ENCODE assay signal across 22 cellular contexts in genomic region chr13:109212630-109213029, GRCh38.
DNase-seq lines count a peak whose midpoint lies in the region; ATAC-seq and TF ChIP-seq lines count a peak whose summit lies in the region.
"Had no signal": no experiment of that assay in that cellular context is flagged by ENCODE, and none has a peak within 500 bp of the region (broad histone marks: within the 10 kb centered on the region; RNA-seq: fewer than 3 reads in every experiment).

No MANE protein-coding gene starts in this region.

- in situ Hi-C loops in mammary epithelial cell (cut with MboI; ENCODE audit: low sequenced_read_pairs in 2 of 2), result no loop called here

- H3K4me3 ChIP-seq in mammary epithelial cell (replicated peaks in 1 of 3; ENCODE audit: insufficient read depth in 1 of 3, low read depth in 2 of 3, low read length in 3 of 3), result no peak overlapping the region
- H3K4me3 ChIP-seq in upper lobe of left lung, result no peak overlapping the region
- H3K4me3 ChIP-seq: mucosa of descending colon, SK-N-MC had no signal

- H2AFZ ChIP-seq in mammary epithelial cell (ENCODE audit: low read depth, low read length), result no peak overlapping the region

- H3K9ac ChIP-seq in mammary epithelial cell (ENCODE audit: insufficient read depth, low read length), result no peak overlapping the region

- H3K36me3 ChIP-seq in mammary epithelial cell (ENCODE audit: insufficient read depth, low read length), result no peaks in the 10 kb centered on the region
- H3K36me3 ChIP-seq in upper lobe of left lung, result no peaks in the 10 kb centered on the region

- CTCF ChIA-PET in MCF 10A (lab: Yijun Ruan, JAX), result no interaction called here
- CTCF ChIA-PET in mammary epithelial cell (lab: Charles Lee; ENCODE audit: low non-redundant PET), result no interaction called here

- H3K27ac Mint-ChIP-seq in MCF 10A (ENCODE audit: low read depth, unreplicated experiment), result peak overlapping the region; percentile 72
- H3K27ac Mint-ChIP-seq: activated B cell treated with CpG ODN at 0.5 μM for 24 hours; activated CD8-positive, alpha-beta T cell treated with anti-CD3 and anti-CD28 coated beads, Interleukin-2, amount 10 ng/mL, durations not matched to agents 7 days and 5 days; activated naive CD4-positive, alpha-beta T cell treated with anti-CD3 and anti-CD28 coated beads, Interleukin-2, amount 10 ng/mL, durations not matched to agents 7 days and 5 days; activated T-cell treated with anti-CD3 and anti-CD28 coated beads, Interleukin-2, amount 50 U/mL, for 24 hours; T-helper 2 cell treated with Interferon-gamma antibody and Interleukin-4, amounts not matched to agents 5 μg/mL and 100 μg/mL, for 36 hours had no signal

- H3K27me3 Mint-ChIP-seq in MCF 10A (ENCODE audit: insufficient read depth, unreplicated experiment), result no peaks in the 10 kb centered on the region
- H3K27me3 Mint-ChIP-seq: activated B cell treated with CpG ODN at 0.5 μM for 24 hours; activated naive CD4-positive, alpha-beta T cell treated with anti-CD3 and anti-CD28 coated beads, Interleukin-2, amount 10 ng/mL, durations not matched to agents 7 days and 5 days; activated T-cell treated with anti-CD3 and anti-CD28 coated beads, Interleukin-2, amount 50 U/mL, for 24 hours had no signal

- no peaks in the 10 kb centered on the region for H3K9me3 Mint-ChIP-seq in MCF 10A (ENCODE audit: unreplicated experiment)
- H3K9me3 Mint-ChIP-seq: activated B cell treated with CpG ODN at 0.5 μM for 24 hours; activated naive CD4-positive, alpha-beta T cell treated with anti-CD3 and anti-CD28 coated beads, Interleukin-2, amount 10 ng/mL, durations not matched to agents 7 days and 5 days; activated T-cell treated with anti-CD3 and anti-CD28 coated beads, Interleukin-2, amount 50 U/mL, for 24 hours; T-helper 2 cell treated with Interferon-gamma antibody and Interleukin-4, amounts not matched to agents 5 μg/mL and 100 μg/mL, for 36 hours had no signal

- ATAC-seq in HG03159 (IDR thresholded peaks at IDR 0.05; ENCODE audit: unreplicated experiment) (no peak), upper lobe of left lung (ENCODE audit: low FRiP score in 2 of 2) (no peak)
- ATAC-seq: activated CD8-positive, alpha-beta T cell treated with anti-CD3 and anti-CD28 coated beads, Interleukin-2, amount 10 ng/mL, durations not matched to agents 7 days and 5 days; mucosa of descending colon had no signal

- no peak overlapping the region for H3K4me2 ChIP-seq in mammary epithelial cell (ENCODE audit: insufficient read depth, low read depth, low read length)

- DNase-seq in MCF 10A (ENCODE audit: unreplicated experiment) (no peak), mammary epithelial cell (no peak), LHCN-M2 (ENCODE audit: low read depth) (peak; percentile 19), left kidney (ENCODE audit: low read depth, low spot score) (peak; percentile 86), T-helper 2 cell (no peak), upper lobe of left lung (no peak)
- no peak for DNase-seq in stimulated activated naive CD4-positive, alpha-beta T cell (lab: John Stamatoyannopoulos, UW)
- DNase-seq: activated B cell treated with CpG ODN at 0.5 μM for 24 hours; activated CD8-positive, alpha-beta T cell treated with anti-CD3 and anti-CD28 coated beads, Interleukin-2, amount 10 ng/mL, durations not matched to agents 7 days and 5 days; activated naive CD4-positive, alpha-beta T cell treated with anti-CD3 and anti-CD28 coated beads, Interleukin-2, amount 10 ng/mL, durations not matched to agents 7 days and 5 days; activated T-cell treated with anti-CD3 and anti-CD28 coated beads, Interleukin-2, amount 50 U/mL, for 24 hours; aorta; C1 segment of cervical spinal cord; EL; mucosa of descending colon; nucleus accumbens; retina; stimulated activated CD8-positive, alpha-beta memory T cell treated with anti-CD3 and anti-CD28 coated beads, Interleukin-4, amount 100 ng/mL, for 48 hours had no signal

- no peak for TF ChIP-seq POLR2A in upper lobe of left lung (IDR thresholded peaks at IDR 0.05)

- H3K27me3 ChIP-seq in mammary epithelial cell (ENCODE audit: insufficient read depth, low read length) (no peaks in the 10 kb centered on the region), upper lobe of left lung (no peaks in the 10 kb centered on the region)

- dilution Hi-C loops in mammary epithelial cell (cut with HindIII; ENCODE audit: low sequenced_read_pairs), result no loop called here

- WGBS in mammary epithelial cell (ENCODE audit: low coverage, missing lambda C conversion rate), result 100% methylated on average over 4 of the region's 4 CpGs
- 77 to 84% methylated on average over 4 of the region's 4 CpGs for WGBS in upper lobe of left lung, 2 donors

- H3K4me3 Mint-ChIP-seq in MCF 10A (ENCODE audit: unreplicated experiment), result no peak overlapping the region
- H3K4me3 Mint-ChIP-seq: activated B cell treated with CpG ODN at 0.5 μM for 24 hours; activated CD8-positive, alpha-beta T cell treated with anti-CD3 and anti-CD28 coated beads, Interleukin-2, amount 10 ng/mL, durations not matched to agents 7 days and 5 days; activated naive CD4-positive, alpha-beta T cell treated with anti-CD3 and anti-CD28 coated beads, Interleukin-2, amount 10 ng/mL, durations not matched to agents 7 days and 5 days; activated T-cell treated with anti-CD3 and anti-CD28 coated beads, Interleukin-2, amount 50 U/mL, for 24 hours; T-helper 2 cell treated with Interferon-gamma antibody and Interleukin-4, amounts not matched to agents 5 μg/mL and 100 μg/mL, for 36 hours had no signal

- no peak for TF ChIP-seq EP300 in upper lobe of left lung (IDR thresholded peaks at IDR 0.05)

- TF ChIP-seq CTCF in MCF 10A (IDR thresholded peaks at IDR 0.05; ENCODE audit: unreplicated experiment), result no peak
- TF ChIP-seq CTCF in mammary epithelial cell (conservative IDR thresholded peaks at IDR 0.05 in 1 of 2, IDR thresholded peaks at IDR 0.05 in 1 of 2; ENCODE audit: extremely low read depth in 1 of 2, insufficient read depth in 1 of 2, low read depth in 1 of 2, low read length in 2 of 2), result no peak
- TF ChIP-seq CTCF in upper lobe of left lung (IDR thresholded peaks at IDR 0.05), result no peak

- H3K27ac ChIP-seq in mammary epithelial cell (ENCODE audit: insufficient read depth, low read depth, low read length) (no peak overlapping the region), upper lobe of left lung (no peak overlapping the region)
- H3K27ac ChIP-seq: epithelial cell of prostate, SK-N-MC had no signal

- no TSS peak for BruUV-seq in MCF 10A (replicated peaks; lab: Mats Ljungman, UMichigan)
- no TSS peak for BruUV-seq in mammary epithelial cell (replicated peaks; lab: Mats Ljungman, UMichigan)

- no peaks in the 10 kb centered on the region for H4K20me1 ChIP-seq in mammary epithelial cell (ENCODE audit: insufficient read depth, low read length)

- intact Hi-C loops in MCF 10A (cut with micrococcal nuclease), result loop anchor here (10.0 kb wide), 1 partner anchor 52 kb away; no protein-coding TSS in a partner anchor
- intact Hi-C loops in mammary epithelial cell (cut with micrococcal nuclease), result no loop called here

- H3K79me2 ChIP-seq in mammary epithelial cell (ENCODE audit: insufficient read depth, low read length), result no peaks in the 10 kb centered on the region

- H3K36me3 Mint-ChIP-seq in MCF 10A (ENCODE audit: insufficient read depth, unreplicated experiment), result peaks cover 53% of the 10 kb centered on the region
- H3K36me3 Mint-ChIP-seq: activated naive CD4-positive, alpha-beta T cell treated with anti-CD3 and anti-CD28 coated beads, Interleukin-2, amount 10 ng/mL, durations not matched to agents 7 days and 5 days had no signal

- no peaks in the 10 kb centered on the region for H3K4me1 ChIP-seq in mammary epithelial cell (ENCODE audit: insufficient read depth, low read length)
- no peaks in the 10 kb centered on the region for H3K4me1 ChIP-seq in upper lobe of left lung

- H3K9me3 ChIP-seq in mammary epithelial cell (replicated peaks; ENCODE audit: insufficient read depth, low read length), result no peaks in the 10 kb centered on the region
- no peaks in the 10 kb centered on the region for H3K9me3 ChIP-seq in upper lobe of left lung
- H3K9me3 ChIP-seq: mucosa of descending colon had no signal

- POLR2A ChIA-PET in MCF 10A (lab: Yijun Ruan, JAX), result interaction anchor here (0.6 to 1.0 kb wide), 2 partner anchors 9 to 465 kb away, joined by 3 to 4 read pairs; no protein-coding TSS in a partner anchor

- H3K4me1 Mint-ChIP-seq in MCF 10A (ENCODE audit: insufficient read depth, unreplicated experiment), result peaks cover 18% of the 10 kb centered on the region
- H3K4me1 Mint-ChIP-seq: activated B cell treated with CpG ODN at 0.5 μM for 24 hours; activated naive CD4-positive, alpha-beta T cell treated with anti-CD3 and anti-CD28 coated beads, Interleukin-2, amount 10 ng/mL, durations not matched to agents 7 days and 5 days had no signal

Comparison
In these comparisons a context has a peak if more than half of its experiments do, and no peak if none do; other contexts are left out.
1. DNase-seq: peak in LHCN-M2 (single experiment) and left kidney (single experiment); none in MCF 10A (single experiment), mammary epithelial cell (single experiment), stimulated activated naive CD4-positive, alpha-beta T cell (0 of 6), T-helper 2 cell (0 of 5) and upper lobe of left lung (0 of 2).